21 cellular contexts compared by ENCODE assay signal in genomic region chr5:108536321-108536720, GRCh38.
"Had no signal": no experiment of that assay in that cellular context is flagged by ENCODE, and none has a peak within 500 bp of the region (broad histone marks: within the 10 kb centered on the region; RNA-seq: fewer than 3 reads in every experiment).

No MANE protein-coding gene starts in this region.

- H3K27me3 ChIP-seq: SJCRH30 had no signal

- H3K4me3 ChIP-seq: SJCRH30 had no signal

- DNase-seq: Kasumi-1; MM.1S; NCI-H1092 treated with DMSO at 0.1 percent for 48 hours; NCI-H1436; NCI-H187 treated with DMSO at 0.1 percent for 48 hours; NCI-H2081; NCI-H2107; NCI-H2227 treated with DMSO at 0.1 percent for 48 hours; NCI-H524; NCI-H526 treated with DMSO at 0.1 percent for 48 hours; NCI-H774; NK-92 treated with Interleukin-12 subunit alpha and Interleukin-12 subunit beta, amount 100 ng/mL, for 24 hours; PC-3; SHP77 treated with DMSO at 0.1 percent for 48 hours; SJCRH30; T-helper 1 cell had no signal

- H3K9me3 ChIP-seq: SJCRH30 had no signal

- H3K27ac ChIP-seq: HL-60, KMS-11, RWPE1, SJCRH30 had no signal

- ATAC-seq: Panc1, PC-3, SK-N-SH treated with all-trans-retinoic acid at 6 μM for 48 hours had no signal

- H3K36me3 ChIP-seq: SJCRH30 had no signal

- H3K4me1 ChIP-seq: SJCRH30 had no signal

- H3K4me2 ChIP-seq: KMS-11 had no signal

- H3K9ac ChIP-seq: KMS-11 had no signal
